31 cellular contexts compared by ENCODE assay signal in the genomic region with DNA sequence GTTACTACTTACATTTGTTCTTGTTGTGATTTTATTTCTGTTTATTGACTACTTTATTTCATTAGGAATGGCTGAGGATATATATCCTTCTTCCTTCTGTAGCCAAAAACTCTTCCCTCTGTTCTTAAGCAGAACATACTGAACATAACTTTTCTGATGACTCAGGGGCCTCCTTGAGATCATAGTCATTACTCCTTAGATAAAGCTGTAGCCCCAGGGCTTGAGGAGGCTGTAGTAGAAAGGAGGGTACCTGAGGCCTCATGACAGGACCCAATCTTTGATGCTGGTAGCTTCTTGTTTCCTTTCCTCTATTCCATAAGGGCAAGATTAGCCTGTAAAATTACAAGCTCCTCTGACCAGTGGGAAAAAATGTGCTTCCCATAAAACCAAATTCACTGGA. TPM values are rescaled to one million over a fixed set of nuclear protein-coding genes. Genes with fewer than 3 reads are reported as not detected.
"Had no signal": no experiment of that assay in that cellular context is flagged by ENCODE, and none has a peak within 500 bp of the region (broad histone marks: within the 10 kb centered on the region; RNA-seq: fewer than 3 reads in every experiment).

No MANE protein-coding gene starts in this region.

- DNase-seq: activated B cell treated with CpG ODN at 0.5 μM for 24 hours; activated CD4-positive, alpha-beta T cell treated with anti-CD3 and anti-CD28 coated beads for 48 hours; activated CD4-positive, alpha-beta T cell treated with anti-CD3 and anti-CD28 coated beads, Interleukin-2, amount 50 U/mL, for 1 hour; activated CD4-positive, alpha-beta T cell treated with anti-CD3 and anti-CD28 coated beads, Interleukin-2, amount 50 U/mL, for 48 hours; activated CD8-positive, alpha-beta memory T cell treated with anti-CD3 and anti-CD28 coated beads for 24 hours; activated CD8-positive, alpha-beta T cell treated with anti-CD3 and anti-CD28 coated beads for 36 hours; activated effector memory CD4-positive, alpha-beta T cell treated with Interleukin-2 at 50 U/mL for 16 hours; activated gamma-delta T cell treated with Interleukin-2 at 50 U/mL for 16 hours; activated naive CD4-positive, alpha-beta T cell treated with anti-CD3 and anti-CD28 coated beads, Interleukin-2, amount 50 U/mL, for 16 hours; activated naive CD4-positive, alpha-beta T cell treated with Interleukin-2 at 50 U/mL for 16 hours; activated T-cell treated with anti-CD3 and anti-CD28 coated beads, Interleukin-2, amount 50 U/mL, for 4 hours; amniotic stem cell; anterior cingulate cortex; brain microvascular endothelial cell; central memory CD4-positive, alpha-beta T cell; cerebellar nuclear complex; colonic mucosa; effector CD8-positive, alpha-beta T cell; foreskin fibroblast; gastrocnemius medialis; T-helper 1 cell; T-helper 17 cell; T1000; WERI-Rb-1 had no signal

- H3K4me1 ChIP-seq: colonic mucosa, gastrocnemius medialis had no signal

- H3K4me3 Mint-ChIP-seq: activated B cell treated with CpG ODN at 0.5 μM for 24 hours; activated CD8-positive, alpha-beta T cell treated with anti-CD3 and anti-CD28 coated beads for 36 hours; activated naive CD8-positive, alpha-beta T cell; activated T-cell treated with anti-CD3 and anti-CD28 coated beads, Interleukin-2, amount 50 U/mL, for 4 hours; activated T-helper 17 cell treated with anti-CD3 and anti-CD28 coated beads, Interleukin-2, amount 50 U/mL, for 72 hours; T-helper 17 cell; T-helper 2 cell treated with Interferon-gamma antibody and Interleukin-4, amounts not matched to agents 5 μg/mL and 100 μg/mL, for 36 hours had no signal

- H3K36me3 ChIP-seq: brain microvascular endothelial cell, cardiac muscle cell, colonic mucosa, gastrocnemius medialis, WERI-Rb-1 had no signal

- H3K27me3 Mint-ChIP-seq: activated B cell treated with CpG ODN at 0.5 μM for 24 hours; activated CD8-positive, alpha-beta T cell treated with anti-CD3 and anti-CD28 coated beads for 36 hours; T-helper 17 cell had no signal

- ATAC-seq: activated CD4-positive, CD25-positive, alpha-beta regulatory T cell treated with anti-CD3 and anti-CD28 coated beads, Interleukin-2, amount 50 U/mL, for 24 hours; activated CD8-positive, alpha-beta T cell treated with anti-CD3 and anti-CD28 coated beads for 36 hours; activated T-cell treated with anti-CD3 and anti-CD28 coated beads, Interleukin-2, amount 50 U/mL, for 4 hours; activated T-helper 17 cell treated with anti-CD3 and anti-CD28 coated beads, Interleukin-2, amount 50 U/mL, for 72 hours; esophagus mucosa; gastrocnemius medialis; T-helper 17 cell had no signal

- H3K27ac ChIP-seq: brain microvascular endothelial cell, cardiac muscle cell, colonic mucosa, gastrocnemius medialis, WERI-Rb-1 had no signal

- H3K27me3 ChIP-seq: brain microvascular endothelial cell, cardiac muscle cell, colonic mucosa, gastrocnemius medialis had no signal

- H3K4me3 ChIP-seq: cardiac muscle cell, colonic mucosa, gastrocnemius medialis had no signal

- H3K4me1 Mint-ChIP-seq: activated B cell treated with CpG ODN at 0.5 μM for 24 hours; activated T-helper 17 cell treated with anti-CD3 and anti-CD28 coated beads, Interleukin-2, amount 50 U/mL, for 72 hours; T-helper 17 cell had no signal

- H3K9me3 ChIP-seq: colonic mucosa, gastrocnemius medialis had no signal

- H3K27ac Mint-ChIP-seq: activated B cell treated with CpG ODN at 0.5 μM for 24 hours; activated CD8-positive, alpha-beta T cell treated with anti-CD3 and anti-CD28 coated beads for 36 hours; activated naive CD8-positive, alpha-beta T cell; activated T-helper 17 cell treated with anti-CD3 and anti-CD28 coated beads, Interleukin-2, amount 50 U/mL, for 72 hours; T-helper 17 cell; T-helper 2 cell treated with Interferon-gamma antibody and Interleukin-4, amounts not matched to agents 5 μg/mL and 100 μg/mL, for 36 hours had no signal

- H3K36me3 Mint-ChIP-seq: activated naive CD8-positive, alpha-beta T cell had no signal

RNA-seq across cellular contexts. Expression of gene FGFR2, which starts 41.2 kb away (rescaled TPM):
- total RNA-seq: activated B cell treated with CpG ODN at 0.5 μM for 24 hours; activated CD8-positive, alpha-beta T cell treated with anti-CD3 and anti-CD28 coated beads for 36 hours; activated T-helper 17 cell treated with anti-CD3 and anti-CD28 coated beads, Interleukin-2, amount 50 U/mL, for 72 hours; endothelial cell of umbilical vein had no signal
